Comparison of ENCODE assay signal across 16 cellular contexts in the genomic region with DNA sequence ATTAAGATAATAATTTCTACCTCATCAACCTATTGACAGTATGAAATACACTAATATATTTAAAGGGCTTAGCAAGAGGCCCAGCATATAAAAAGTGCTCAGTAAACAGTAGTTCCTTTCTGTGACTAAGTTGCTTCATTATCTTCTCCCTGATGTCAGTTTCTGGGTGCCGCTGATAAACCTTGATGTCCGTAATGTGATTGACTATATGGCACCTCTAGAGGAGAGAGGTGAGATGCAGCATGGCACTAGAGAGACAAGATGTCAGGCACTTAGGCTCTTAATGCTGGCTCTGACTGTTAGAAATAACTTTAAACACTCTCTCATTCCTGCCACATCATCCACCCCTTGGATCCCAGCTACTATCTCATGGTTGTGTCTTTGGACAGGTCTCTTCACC.
"Had no signal": no experiment of that assay in that cellular context is flagged by ENCODE, and none has a peak within 500 bp of the region (broad histone marks: within the 10 kb centered on the region; RNA-seq: fewer than 3 reads in every experiment).

No MANE protein-coding gene starts in this region.

- DNase-seq: effector CD4-positive, alpha-beta T cell; glutamatergic neuron; islet precursor cell; mammary epithelial cell; naive thymus-derived CD8-positive, alpha-beta T cell; stimulated activated CD4-positive, alpha-beta T cell treated with anti-CD3 and anti-CD28 coated beads, Interleukin-2, amount 100 ng/mL, for 48 hours; stimulated activated naive CD4-positive, alpha-beta T cell treated with Interleukin-2 at 50 U/mL for 16 hours had no signal

- ATAC-seq: gastroesophageal sphincter; left lobe of liver; naive thymus-derived CD8-positive, alpha-beta T cell had no signal

- H3K36me3 ChIP-seq: esophagus muscularis mucosa, gastroesophageal sphincter, neutrophil, right atrium auricular region had no signal

- H3K36me3 Mint-ChIP-seq: naive thymus-derived CD8-positive, alpha-beta T cell; type B pancreatic cell had no signal

- H3K27ac ChIP-seq: esophagus muscularis mucosa, gastroesophageal sphincter, neutrophil, right atrium auricular region had no signal

- H3K4me3 ChIP-seq: coronary artery, esophagus muscularis mucosa, gastroesophageal sphincter, mucosa of descending colon, right atrium auricular region, smooth muscle cell had no signal

- H3K4me2 ChIP-seq: smooth muscle cell had no signal

- H3K4me3 Mint-ChIP-seq: naive thymus-derived CD8-positive, alpha-beta T cell; type B pancreatic cell had no signal

- H3K27ac Mint-ChIP-seq: naive thymus-derived CD8-positive, alpha-beta T cell; type B pancreatic cell had no signal

- H3K9me3 ChIP-seq: gastroesophageal sphincter, mucosa of descending colon, neutrophil had no signal

- H3K4me1 ChIP-seq: esophagus muscularis mucosa, gastroesophageal sphincter, right atrium auricular region had no signal

- H3K27me3 ChIP-seq: esophagus muscularis mucosa, gastroesophageal sphincter, neutrophil, right atrium auricular region had no signal

- H3K4me1 Mint-ChIP-seq: naive thymus-derived CD8-positive, alpha-beta T cell had no signal
